7 cellular contexts compared by ENCODE assay signal in genomic region chr20:63102720-63103375, GRCh38.
DNase-seq lines count a peak whose midpoint lies in the region; ATAC-seq and TF ChIP-seq lines count a peak whose summit lies in the region.

No MANE protein-coding gene starts in this region.

- H3K4me3 Mint-ChIP-seq in chondrocyte (ENCODE audit: unreplicated experiment) = peak overlapping the region; percentile 61

- DNase-seq in H7 = peak; percentile 86
- peak; percentile 30 for DNase-seq in activated CD4-positive, CD25-positive, alpha-beta regulatory T cell treated with anti-CD3 and anti-CD28 coated beads, Interleukin-2, amount 50 U/mL, for 16 hours (ENCODE audit: low read depth, low spot score)
- peak; percentile 59 for DNase-seq in chondrocyte (ENCODE audit: low spot score)
- peak; percentile 55 for DNase-seq in stimulated activated CD8-positive, alpha-beta memory T cell treated with anti-CD3 and anti-CD28 coated beads, Interleukin-12 subunit alpha, Interleukin-12 subunit beta, amount 100 ng/mL, for 4 hours (ENCODE audit: low read depth)
- DNase-seq in SHP77 treated with DMSO at 0.1 percent for 48 hours (lab: John Stamatoyannopoulos, UW) = no peak

- TF ChIP-seq CTCF in chondrocyte (IDR thresholded peaks at IDR 0.05) = no peak

- no peaks in the 10 kb centered on the region for H3K36me3 ChIP-seq in H7 (replicated peaks; ENCODE audit: control insufficient read depth, insufficient read depth, low read length)
- H3K36me3 ChIP-seq in mesodermal cell (ENCODE audit: control insufficient read depth, insufficient read depth, low read length) = no peaks in the 10 kb centered on the region

- no peak overlapping the region for H3K27ac Mint-ChIP-seq in chondrocyte (ENCODE audit: unreplicated experiment)

- H3K27ac ChIP-seq in mesodermal cell (ENCODE audit: low read depth, low read length, severe bottlenecking) = no peak overlapping the region

- peaks cover 2% of the 10 kb centered on the region for H3K27me3 Mint-ChIP-seq in chondrocyte (ENCODE audit: low read depth)

- H3K36me3 Mint-ChIP-seq in chondrocyte (ENCODE audit: low read depth) = no peaks in the 10 kb centered on the region

- peaks cover 8% of the 10 kb centered on the region for H3K9me3 ChIP-seq in mesodermal cell (ENCODE audit: control insufficient read depth, low read length)

- peaks cover 37% of the 10 kb centered on the region for H3K27me3 ChIP-seq in H7 (ENCODE audit: control insufficient read depth, insufficient read depth, low read length)

- H3K9me3 Mint-ChIP-seq in chondrocyte (ENCODE audit: low read depth) = no peaks in the 10 kb centered on the region

- ATAC-seq in HG03097 (IDR thresholded peaks at IDR 0.05; ENCODE audit: low FRiP score, unreplicated experiment) = no peak

- peak overlapping the region; percentile 41 for H3K4me3 ChIP-seq in H7 (ENCODE audit: insufficient read depth, low read depth, low read length)
- peak overlapping the region; percentile 21 for H3K4me3 ChIP-seq in mesodermal cell (ENCODE audit: extremely low read depth, insufficient read depth, low read length, poor library complexity, severe bottlenecking)

- WGBS in mesodermal cell (ENCODE audit: insufficient coverage in 2 of 2), 2 experiments = 1 to 7% methylated on average over 41 to 51 of the region's 56 CpGs

- H3K4me1 Mint-ChIP-seq in chondrocyte (ENCODE audit: low read depth) = peaks cover 12% of the 10 kb centered on the region

- peaks cover 7% of the 10 kb centered on the region for H3K4me1 ChIP-seq in mesodermal cell (ENCODE audit: control insufficient read depth, insufficient read depth, low read length, poor library complexity, severe bottlenecking)
